Comparison of ENCODE assay signal across 9 cellular contexts in the genomic region with DNA sequence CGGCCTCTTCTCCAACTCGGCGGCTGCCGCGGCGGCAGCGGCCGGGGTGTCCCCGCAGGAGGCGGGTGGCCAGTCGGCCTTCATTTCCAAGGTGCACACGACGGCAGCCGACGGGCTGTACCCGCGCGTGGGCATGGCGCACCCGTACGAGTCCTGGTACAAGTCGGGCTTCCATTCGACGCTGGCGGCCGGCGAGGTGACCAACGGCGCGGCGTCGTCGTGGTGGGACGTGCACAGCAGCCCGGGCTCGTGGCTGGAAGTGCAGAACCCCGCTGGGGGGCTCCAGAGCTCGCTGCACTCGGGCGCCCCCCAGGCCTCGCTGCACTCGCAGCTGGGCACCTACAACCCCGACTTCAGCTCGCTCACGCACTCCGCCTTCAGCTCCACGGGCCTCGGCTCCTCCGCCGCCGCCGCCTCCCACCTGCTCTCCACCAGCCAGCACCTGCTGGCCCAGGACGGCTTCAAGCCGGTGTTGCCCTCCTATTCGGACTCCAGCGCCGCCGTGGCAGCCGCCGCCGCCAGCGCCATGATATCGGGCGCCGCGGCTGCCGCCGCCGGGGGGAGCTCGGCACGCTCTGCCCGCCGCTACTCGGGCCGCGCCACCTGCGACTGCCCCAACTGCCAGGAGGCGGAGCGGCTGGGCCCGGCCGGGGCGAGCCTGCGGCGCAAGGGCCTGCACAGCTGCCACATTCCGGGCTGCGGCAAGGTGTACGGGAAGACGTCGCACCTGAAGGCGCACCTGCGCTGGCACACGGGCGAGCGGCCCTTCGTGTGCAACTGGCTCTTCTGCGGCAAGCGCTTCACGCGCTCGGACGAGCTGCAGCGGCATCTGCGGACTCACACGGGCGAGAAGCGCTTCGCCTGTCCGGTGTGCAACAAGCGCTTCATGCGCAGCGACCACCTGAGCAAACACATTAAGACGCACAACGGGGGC. TPM values are rescaled to one million over a fixed set of nuclear protein-coding genes. Genes with fewer than 3 reads are reported as not detected.
DNase-seq lines count a peak whose midpoint lies in the region; ATAC-seq, FAIRE-seq and TF ChIP-seq lines count a peak whose summit lies in the region.
"Had no signal": no experiment of that assay in that cellular context is flagged by ENCODE, and none has a peak within 500 bp of the region (broad histone marks: within the 10 kb centered on the region; RNA-seq: fewer than 3 reads in every experiment).

No MANE protein-coding gene starts in this region.

- H3K4me1 ChIP-seq in kidney (ENCODE audit: control insufficient read depth in 1 of 2, insufficient read depth in 1 of 2, low read depth in 1 of 2, low read length in 2 of 2) (peaks cover 2 to 11% of the 10 kb centered on the region in 2 donors), tibial artery (peaks cover 2 to 49% (median 42%) of the 10 kb centered on the region in 4 donors)

- H3K4me3 ChIP-seq in kidney (ENCODE audit: low read length in 2 of 2): no peak overlapping the region
- peak overlapping the region; percentile 11 to 38 for H3K4me3 ChIP-seq in tibial artery

- H3K4me1 Mint-ChIP-seq in HFFc6 (ENCODE audit: low read depth): peaks cover 20% of the 10 kb centered on the region
- peaks cover 45% of the 10 kb centered on the region for H3K4me1 Mint-ChIP-seq in activated naive CD8-positive, alpha-beta T cell treated with anti-CD3 and anti-CD28 coated beads for 36 hours

- no peak overlapping the region for H3K27ac Mint-ChIP-seq in HFFc6
- no peak overlapping the region for H3K27ac Mint-ChIP-seq in activated naive CD8-positive, alpha-beta T cell treated with anti-CD3 and anti-CD28 coated beads for 36 hours

- H3K27ac ChIP-seq in kidney (ENCODE audit: low read depth in 2 of 2, low read length in 2 of 2): no peak overlapping the region
- H3K27ac ChIP-seq in tibial artery: no peak overlapping the region

- intact Hi-C loops in kidney (cut with DNase I): no loop called here
- intact Hi-C loops in tibial artery (cut with DNase I; ENCODE audit: low total_unique reads): loop anchor here (10.0 kb wide), 1 partner anchor 82 kb away; no protein-coding TSS in a partner anchor

- peaks cover 5% of the 10 kb centered on the region for H3K9me3 Mint-ChIP-seq in HFFc6
- H3K9me3 Mint-ChIP-seq in activated naive CD8-positive, alpha-beta T cell treated with anti-CD3 and anti-CD28 coated beads for 36 hours: no peaks in the 10 kb centered on the region

- DNase-seq in GM04504 (ENCODE audit: low read depth): peak; percentile 17
- DNase-seq in HFFc6: no peak
- DNase-seq in NCI-H526 (lab: John Stamatoyannopoulos, UW): peak; percentile 56 to 85
- DNase-seq in activated naive CD8-positive, alpha-beta T cell treated with anti-CD3 and anti-CD28 coated beads for 36 hours: peak; percentile 60
- DNase-seq in kidney: peak; percentile 72
- DNase-seq in tibial artery: no peak
- no peak for DNase-seq in inferior parietal cortex (ENCODE audit: extremely low spot score)

- TF ChIP-seq CTCF in HFFc6 (IDR thresholded peaks at IDR 0.05): peak; percentile 24; the same call in 1 of the 2 replicates
- peak; percentile 4 for TF ChIP-seq CTCF in kidney (IDR thresholded peaks at IDR 0.05; ENCODE audit: borderline replicate concordance, extremely low read depth, insufficient read depth)
- no peak for TF ChIP-seq CTCF in tibial artery (IDR thresholded peaks at IDR 0.05)

- H3K9me3 ChIP-seq in kidney (ENCODE audit: control insufficient read depth in 1 of 2, low read length in 2 of 2) (no peaks in the 10 kb centered on the region), tibial artery (no peaks in the 10 kb centered on the region)

- no peak overlapping the region for H3K9ac ChIP-seq in kidney (ENCODE audit: low read length in 2 of 2)

- H3K36me3 Mint-ChIP-seq in HFFc6 (ENCODE audit: low read depth): peaks cover 4% of the 10 kb centered on the region; the same call in 1 of the 2 replicates
- no peaks in the 10 kb centered on the region for H3K36me3 Mint-ChIP-seq in activated naive CD8-positive, alpha-beta T cell treated with anti-CD3 and anti-CD28 coated beads for 36 hours

- no peaks in the 10 kb centered on the region for H3K36me3 ChIP-seq in kidney (ENCODE audit: control insufficient read depth in 1 of 2, insufficient read depth in 2 of 2, low read length in 2 of 2)
- no peaks in the 10 kb centered on the region for H3K36me3 ChIP-seq in tibial artery

- H3K4me3 Mint-ChIP-seq in HFFc6: no peak overlapping the region
- peak overlapping the region; percentile 50 for H3K4me3 Mint-ChIP-seq in activated naive CD8-positive, alpha-beta T cell treated with anti-CD3 and anti-CD28 coated beads for 36 hours

- no peak for ATAC-seq in GM18861 (IDR thresholded peaks at IDR 0.05; ENCODE audit: unreplicated experiment)

- no peak for FAIRE-seq in kidney (lab: Jason Lieb, UNC)

- H3K27me3 Mint-ChIP-seq in HFFc6 (ENCODE audit: insufficient read depth): peaks cover 65% of the 10 kb centered on the region
- peaks cover 82% of the 10 kb centered on the region for H3K27me3 Mint-ChIP-seq in activated naive CD8-positive, alpha-beta T cell treated with anti-CD3 and anti-CD28 coated beads for 36 hours

- peaks cover 13 to 98% of the 10 kb centered on the region in 2 donors for H3K27me3 ChIP-seq in tibial artery

RNA-seq across cellular contexts. Expression of a gene that starts 1.9 kb away (rescaled TPM):
- not detected for total RNA-seq in HFFc6 (2021; fragmentation: NEBNext Ultra II Directional; extraction: Animal tissue kit (Norgen Biotek cat#: 25700))
- total RNA-seq in activated naive CD8-positive, alpha-beta T cell treated with anti-CD3 and anti-CD28 coated beads for 36 hours: not detected
- not detected for total RNA-seq in kidney
- polyA plus RNA-seq in kidney (ENCODE audit: insufficient read depth, low read depth, low replicate concordance): not detected
- total RNA-seq: activated CD8-positive, alpha-beta memory T cell treated with anti-CD3 and anti-CD28 coated beads for 36 hours had no signal

RNA-seq across cellular contexts. Expression of a gene that starts 58.9 kb away (rescaled TPM):
- total RNA-seq in HFFc6 (2021; fragmentation: NEBNext Ultra II Directional; extraction: Animal tissue kit (Norgen Biotek cat#: 25700)): 10 to 100 TPM; 23.8 to 30.6 (median 27.1) TPM
- 10 to 100 TPM; 12.9 to 15.9 TPM for total RNA-seq in activated naive CD8-positive, alpha-beta T cell treated with anti-CD3 and anti-CD28 coated beads for 36 hours
- total RNA-seq in kidney: 29.0 TPM
- polyA plus RNA-seq in kidney (ENCODE audit: insufficient read depth, low read depth, low replicate concordance): 13.7 TPM

Comparison
In these comparisons a context has a peak if more than half of its experiments do, and no peak if none do; other contexts are left out.
1. DNase-seq: peak in GM04504 (single experiment), NCI-H526 (2 of 2), activated naive CD8-positive, alpha-beta T cell treated with anti-CD3 and anti-CD28 coated beads for 36 hours (single experiment) and kidney (single experiment); none in HFFc6 (single experiment), tibial artery (0 of 2) and inferior parietal cortex (single experiment).
2. CTCF ChIP-seq: peak in HFFc6 (single experiment) and kidney (single experiment); none in tibial artery (0 of 2).
3. H3K4me3 ChIP-seq: peak in tibial artery (2 of 2); none in kidney (0 of 2).